Comparison of ENCODE assay signal across 14 cellular contexts in the genomic region with DNA sequence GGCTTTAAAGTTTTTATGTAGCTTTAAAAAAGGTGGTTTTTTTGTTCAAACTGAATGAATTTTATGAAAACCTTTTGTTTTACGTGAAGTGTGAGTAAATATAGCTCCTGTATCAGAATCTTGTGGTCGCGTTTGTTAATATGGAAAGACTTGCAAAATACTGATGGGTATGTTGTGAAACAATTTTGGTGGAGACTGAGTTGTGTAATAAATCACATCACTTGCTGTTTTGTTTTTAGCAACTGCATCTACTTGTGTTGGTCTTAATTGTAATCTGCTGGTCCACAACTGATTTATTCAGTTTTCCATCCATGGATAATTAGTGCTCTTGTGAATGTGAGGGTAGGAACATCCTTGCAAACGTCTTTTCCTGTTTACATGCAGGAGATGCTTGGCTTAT. TPM values are rescaled to one million over a fixed set of nuclear protein-coding genes. Genes with fewer than 3 reads are reported as not detected.
DNase-seq lines count a peak whose midpoint lies in the region; TF ChIP-seq lines count a peak whose summit lies in the region.
"Had no signal": no experiment of that assay in that cellular context is flagged by ENCODE, and none has a peak within 500 bp of the region (broad histone marks: within the 10 kb centered on the region; RNA-seq: fewer than 3 reads in every experiment).

No MANE protein-coding gene starts in this region.

- H3K23ac ChIP-seq in mesenchymal stem cell (ENCODE audit: low read length in 2 of 2): no peak overlapping the region

- H2BK15ac ChIP-seq in mesenchymal stem cell (ENCODE audit: low read depth, poor library complexity, severe bottlenecking): no peak overlapping the region

- peak overlapping the region; percentile 31 for H3K9ac ChIP-seq in mesenchymal stem cell (ENCODE audit: low read length)
- H3K9ac ChIP-seq in MM.1S (ENCODE audit: low read length): no peak overlapping the region

- H2BK5ac ChIP-seq in mesenchymal stem cell (ENCODE audit: low read depth, low read length, poor library complexity, severe bottlenecking): no peak overlapping the region

- intact Hi-C loops in uterus (cut with DNase I; ENCODE audit: low total_unique reads): no loop called here
- intact Hi-C loops in lower leg skin (cut with DNase I; ENCODE audit: low total_unique reads): no loop called here

- H2AK5ac ChIP-seq in mesenchymal stem cell (ENCODE audit: low read length, severe bottlenecking): no peak overlapping the region

- H3K9me3 ChIP-seq in mesenchymal stem cell (ENCODE audit: control insufficient read depth, low read length): no peaks in the 10 kb centered on the region
- no peaks in the 10 kb centered on the region for H3K9me3 ChIP-seq in uterus
- H3K9me3 ChIP-seq in MM.1S (replicated peaks; ENCODE audit: insufficient read depth, low read length): no peaks in the 10 kb centered on the region
- H3K9me3 ChIP-seq: Caco-2 had no signal

- H3F3A ChIP-seq in MM.1S (ENCODE audit: insufficient read depth, low read length): no peaks in the 10 kb centered on the region

- H3K36me3 ChIP-seq in mesenchymal stem cell (ENCODE audit: control insufficient read depth in 1 of 2, insufficient read depth in 2 of 2, low read depth in 1 of 2, low read length in 2 of 2): no peaks in the 10 kb centered on the region
- H3K36me3 ChIP-seq in uterus: no peaks in the 10 kb centered on the region
- no peaks in the 10 kb centered on the region for H3K36me3 ChIP-seq in MM.1S (replicated peaks; ENCODE audit: insufficient read depth, low read length)

- H3K27me3 ChIP-seq in mesenchymal stem cell (ENCODE audit: control insufficient read depth in 1 of 2, insufficient read depth in 1 of 2, low read length in 2 of 2) (no peaks in the 10 kb centered on the region), uterus (no peaks in the 10 kb centered on the region), MM.1S (replicated peaks; ENCODE audit: insufficient read depth, low read length) (no peaks in the 10 kb centered on the region)

- H3K27ac ChIP-seq in mesenchymal stem cell (ENCODE audit: low read length, poor library complexity, severe bottlenecking) (no peak overlapping the region), uterus (peak overlapping the region; percentile 57 to 72), MM.1S (ENCODE audit: low read length) (no peak overlapping the region)
- H3K27ac ChIP-seq: 22Rv1 had no signal

- 48% methylated on average over 4 of the region's 4 CpGs for WGBS in mesenchymal stem cell
- WGBS in lower leg skin, 2 donors: 27 to 38% methylated on average over 4 of the region's 4 CpGs

- no peaks in the 10 kb centered on the region for H3K4me1 ChIP-seq in mesenchymal stem cell (ENCODE audit: control insufficient read depth, insufficient read depth, low read depth, low read length)
- no peaks in the 10 kb centered on the region for H3K4me1 ChIP-seq in uterus
- H3K4me1 ChIP-seq in MM.1S (ENCODE audit: low read length): no peaks in the 10 kb centered on the region
- H3K4me1 ChIP-seq: Caco-2 had no signal

- TF ChIP-seq POLR2A in uterus (IDR thresholded peaks at IDR 0.05): no peak
- no peak for TF ChIP-seq POLR2A in lower leg skin (IDR thresholded peaks at IDR 0.05)

- no peaks in the 10 kb centered on the region for H4K20me1 ChIP-seq in MM.1S (ENCODE audit: insufficient read depth, low read length)

- H3K14ac ChIP-seq in mesenchymal stem cell (ENCODE audit: low read length in 2 of 2): no peak overlapping the region

- H2AFZ ChIP-seq in mesenchymal stem cell (ENCODE audit: low read depth, low read length) (no peak overlapping the region), MM.1S (ENCODE audit: low read length) (no peak overlapping the region)

- no peak overlapping the region for H3K4me3 ChIP-seq in epithelial cell of esophagus (ENCODE audit: low read length)
- no peak overlapping the region for H3K4me3 ChIP-seq in mesenchymal stem cell (ENCODE audit: insufficient read depth in 1 of 2, low read depth in 1 of 2, low read length in 2 of 2)
- no peak overlapping the region for H3K4me3 ChIP-seq in uterus
- H3K4me3 ChIP-seq in MM.1S (ENCODE audit: low read length): no peak overlapping the region
- no peak overlapping the region for H3K4me3 ChIP-seq in lower leg skin (ENCODE audit: low read depth, poor library complexity, severe bottlenecking)

- H2BK12ac ChIP-seq in mesenchymal stem cell (ENCODE audit: low read length in 2 of 2): no peak overlapping the region

- no peak for TF ChIP-seq CTCF in epithelial cell of esophagus (IDR thresholded peaks at IDR 0.05; ENCODE audit: insufficient read depth, low read depth, low read length, missing control alignments)
- TF ChIP-seq CTCF in uterus (IDR thresholded peaks at IDR 0.05): no peak
- no peak for TF ChIP-seq CTCF in MM.1S (IDR thresholded peaks at IDR 0.05; ENCODE audit: low read length)
- no peak for TF ChIP-seq CTCF in lower leg skin (IDR thresholded peaks at IDR 0.05)

- H4K8ac ChIP-seq in mesenchymal stem cell (ENCODE audit: low read length): no peak overlapping the region

- H3K4me2 ChIP-seq in mesenchymal stem cell (ENCODE audit: low read length, poor library complexity, severe bottlenecking): no peak overlapping the region
- no peak overlapping the region for H3K4me2 ChIP-seq in MM.1S (ENCODE audit: low read depth, low read length)

- H3K9me2 ChIP-seq in MM.1S (replicated peaks; ENCODE audit: insufficient read depth, low read length): no peaks in the 10 kb centered on the region

- no peaks in the 10 kb centered on the region for H3K79me1 ChIP-seq in mesenchymal stem cell (replicated peaks; ENCODE audit: low read length, poor library complexity, severe bottlenecking)

- no peak overlapping the region for H4K91ac ChIP-seq in mesenchymal stem cell (ENCODE audit: low read length)

- H3K18ac ChIP-seq in mesenchymal stem cell (ENCODE audit: low read depth in 1 of 2, low read length in 2 of 2): no peak overlapping the region

- DNase-seq in NCI-H82 treated with DMSO at 0.1 percent for 48 hours (lab: John Stamatoyannopoulos, UW; ENCODE audit: unreplicated experiment) (peak; percentile 3), NCI-H82 (lab: John Stamatoyannopoulos, UW) (no peak), epithelial cell of esophagus (ENCODE audit: low read depth) (peak; percentile 37), mesenchymal stem cell (peak; percentile 87), uterus (no peak), MM.1S (no peak), 8988T (no peak), lower leg skin (ENCODE audit: low spot score in 2 of 2) (no peak)
- DNase-seq: activated CD4-positive, alpha-beta T cell treated with anti-CD3 and anti-CD28 coated beads for 36 hours; activated T-cell treated with anti-CD3 and anti-CD28 coated beads, Interleukin-2, amount 50 U/mL, for 48 hours; Caco-2; Kasumi-1; stimulated activated naive CD4-positive, alpha-beta T cell treated with Interleukin-2 at 50 U/mL for 16 hours had no signal

- no peak overlapping the region for H3K4ac ChIP-seq in mesenchymal stem cell (ENCODE audit: low read depth in 1 of 2, low read length in 2 of 2)

- no peaks in the 10 kb centered on the region for H3K79me2 ChIP-seq in MM.1S (ENCODE audit: low read length)

- H2BK120ac ChIP-seq in mesenchymal stem cell (ENCODE audit: low read depth, low read length): no peak overlapping the region

RNA-seq across cellular contexts. Expression of a gene that starts 10.5 kb away (rescaled TPM):
- polyA plus RNA-seq in mesenchymal stem cell (2013, experiment 1 of 2): 67.1 TPM
- polyA plus RNA-seq in mesenchymal stem cell (2013, experiment 2 of 2): 66.9 TPM
- total RNA-seq in uterus (10 to 100 TPM; 39.4 to 59.2 (median 52.2) TPM), lower leg skin (100 to 1,000 TPM in 2 of 4 donors, 10 to 100 TPM in 2; 75.3 to 113 (median 95.3) TPM)
- total RNA-seq: activated CD4-positive, alpha-beta T cell treated with anti-CD3 and anti-CD28 coated beads for 36 hours had no signal

Comparison
In these comparisons a context has a peak if more than half of its experiments do, and no peak if none do; other contexts are left out.
1. DNase-seq: peak in NCI-H82 treated with DMSO at 0.1 percent for 48 hours (single experiment), epithelial cell of esophagus (single experiment) and mesenchymal stem cell (single experiment); none in NCI-H82 (single experiment), uterus (0 of 2), MM.1S (single experiment), 8988T (single experiment) and lower leg skin (0 of 2).
2. H3K27ac ChIP-seq: peak in uterus (2 of 2); none in mesenchymal stem cell (single experiment) and MM.1S (single experiment).